ENCODE assay signal across 17 cellular contexts in genomic region chr12:96060041-96060440, GRCh38. TPM values are rescaled to one million over a fixed set of nuclear protein-coding genes. Genes with fewer than 3 reads are reported as not detected.
DNase-seq lines count a peak whose midpoint lies in the region; ATAC-seq and TF ChIP-seq lines count a peak whose summit lies in the region.
"Had no signal": no experiment of that assay in that cellular context is flagged by ENCODE, and none has a peak within 500 bp of the region (broad histone marks: within the 10 kb centered on the region; RNA-seq: fewer than 3 reads in every experiment).

No MANE protein-coding gene starts in this region.

- no peak overlapping the region for H3K4me3 ChIP-seq in GM23338
- H3K4me3 ChIP-seq: BLaER1 treated with 17β-estradiol and CSF1 and Interleukin-3, amounts not matched to agents 10 nM and 100 nM; HAP-1 had no signal

- no peak overlapping the region for H3K27ac ChIP-seq in GM23338 (ENCODE audit: low read depth)
- peak overlapping the region; percentile 42 for H3K27ac ChIP-seq in VCaP
- H3K27ac ChIP-seq: BLaER1 treated with 17β-estradiol and CSF1 and Interleukin-3, amounts not matched to agents 10 nM and 100 nM; HL-60 had no signal

- no peaks in the 10 kb centered on the region for H3F3A ChIP-seq in GM23338 (replicated peaks; ENCODE audit: low read depth)

- peaks cover 5% of the 10 kb centered on the region for H3K4me1 ChIP-seq in GM23338 (ENCODE audit: insufficient read depth)
- H3K4me1 ChIP-seq: HAP-1 had no signal

- DNase-seq in GM23338 (ENCODE audit: low spot score) (no peak), left lobe of liver (ENCODE audit: low spot score) (peak; percentile 54), renal cortical epithelial cell (ENCODE audit: low read depth) (peak; percentile 20), glomerular visceral epithelial cell (ENCODE audit: extremely low spot score) (no peak)
- no peak for DNase-seq in naive thymus-derived CD8-positive, alpha-beta T cell
- DNase-seq: 8988T; Calu3; CD8-positive, alpha-beta T cell; DMS79 treated with DMSO at 0.1 percent for 48 hours; GF-D8; IMR-90 had no signal

- no peaks in the 10 kb centered on the region for H3K79me2 ChIP-seq in GM23338 (replicated peaks; ENCODE audit: insufficient read depth)

- no peak for ATAC-seq in GM23338
- peak; percentile 92 for ATAC-seq in left lobe of liver
- ATAC-seq in GM19023 (IDR thresholded peaks at IDR 0.05; ENCODE audit: unreplicated experiment), result no peak
- no peak for ATAC-seq in naive thymus-derived CD8-positive, alpha-beta T cell
- ATAC-seq: CD8-positive, alpha-beta T cell had no signal

- no peaks in the 10 kb centered on the region for H3K27me3 ChIP-seq in GM23338 (ENCODE audit: insufficient read depth)
- H3K27me3 ChIP-seq: BLaER1 treated with 17β-estradiol and CSF1 and Interleukin-3, amounts not matched to agents 10 nM and 100 nM had no signal

- H3K9me2 ChIP-seq in GM23338 (ENCODE audit: insufficient read depth), result no peaks in the 10 kb centered on the region

- peaks cover 3% of the 10 kb centered on the region; the same call in 1 of the 3 replicates for H3K9me3 Mint-ChIP-seq in GM23338
- peaks cover 0 to 5% (median 3%) of the 10 kb centered on the region in 9 donors for H3K9me3 Mint-ChIP-seq in naive thymus-derived CD8-positive, alpha-beta T cell

- no peak overlapping the region for H3K4me3 Mint-ChIP-seq in GM23338
- no peak overlapping the region for H3K4me3 Mint-ChIP-seq in naive thymus-derived CD8-positive, alpha-beta T cell
- H3K4me3 Mint-ChIP-seq: B cell; CD8-positive, alpha-beta T cell had no signal

- no peaks in the 10 kb centered on the region; the same call in 2 of the 3 replicates for H3K36me3 Mint-ChIP-seq in GM23338 (ENCODE audit: low read depth)
- H3K36me3 Mint-ChIP-seq in naive thymus-derived CD8-positive, alpha-beta T cell, result peaks cover 0 to 3% (median 0%) of the 10 kb centered on the region in 3 donors
- H3K36me3 Mint-ChIP-seq: CD8-positive, alpha-beta T cell had no signal

- 0 out of 2 replicates have a peak overlapping the region, but pooled peaks have one; percentile 38 for H2AFZ ChIP-seq in GM23338

- H3K36me3 ChIP-seq in GM23338 (ENCODE audit: insufficient read depth), result no peaks in the 10 kb centered on the region
- H3K36me3 ChIP-seq: HAP-1 had no signal

- no peaks in the 10 kb centered on the region for H4K20me1 ChIP-seq in GM23338 (replicated peaks; ENCODE audit: insufficient read depth)
- H4K20me1 ChIP-seq: BLaER1 treated with 17β-estradiol and CSF1 and Interleukin-3, amounts not matched to agents 10 nM and 100 nM had no signal

- TF ChIP-seq CTCF in GM23338 (conservative IDR thresholded peaks at IDR 0.05; ENCODE audit: low read depth in 2 of 2) (no peak), VCaP (conservative IDR thresholded peaks at IDR 0.05) (no peak)

- H3K27ac Mint-ChIP-seq in GM23338, result no peak overlapping the region
- H3K27ac Mint-ChIP-seq in naive thymus-derived CD8-positive, alpha-beta T cell, result peak overlapping the region in 1 of 10 donors; percentile 34
- H3K27ac Mint-ChIP-seq: B cell; CD8-positive, alpha-beta T cell had no signal

- POLR2A ChIA-PET in naive thymus-derived CD8-positive, alpha-beta T cell (lab: Charles Lee), result no interaction called here

- H3K4me2 ChIP-seq in GM23338, result no peak overlapping the region
- H3K4me2 ChIP-seq: BLaER1 treated with 17β-estradiol and CSF1 and Interleukin-3, amounts not matched to agents 10 nM and 100 nM had no signal

- peaks cover 8% of the 10 kb centered on the region for H3K27me3 Mint-ChIP-seq in GM23338 (ENCODE audit: insufficient read depth, low read depth, poor library complexity)
- no peaks in the 10 kb centered on the region for H3K27me3 Mint-ChIP-seq in naive thymus-derived CD8-positive, alpha-beta T cell
- H3K27me3 Mint-ChIP-seq: B cell had no signal

- peaks cover 7% of the 10 kb centered on the region for H3K4me1 Mint-ChIP-seq in GM23338
- peaks cover 8 to 30% (median 21%) of the 10 kb centered on the region in 4 donors for H3K4me1 Mint-ChIP-seq in naive thymus-derived CD8-positive, alpha-beta T cell

TF ChIP-seq in GM23338, 12 proteins besides CTCF, POLR2A, EP300 and RAD21:
- TF ChIP-seq EZH2 (IDR thresholded peaks at IDR 0.05; ENCODE audit: low read depth, unreplicated experiment) (no peak), JUNB (IDR thresholded peaks at IDR 0.05; ENCODE audit: unreplicated experiment) (no peak), POLR2AphosphoS5 (IDR thresholded peaks at IDR 0.05; ENCODE audit: low read depth) (no peak), ZNF331 (CRISPR knock-in tag; IDR thresholded peaks at IDR 0.05; ENCODE audit: low read depth) (no peak), ZNF114 (CRISPR knock-in tag; IDR thresholded peaks at IDR 0.05) (no peak), NANOG (IDR thresholded peaks at IDR 0.05; ENCODE audit: borderline replicate concordance) (no peak)
- TF ChIP-seq, protein P1, sequence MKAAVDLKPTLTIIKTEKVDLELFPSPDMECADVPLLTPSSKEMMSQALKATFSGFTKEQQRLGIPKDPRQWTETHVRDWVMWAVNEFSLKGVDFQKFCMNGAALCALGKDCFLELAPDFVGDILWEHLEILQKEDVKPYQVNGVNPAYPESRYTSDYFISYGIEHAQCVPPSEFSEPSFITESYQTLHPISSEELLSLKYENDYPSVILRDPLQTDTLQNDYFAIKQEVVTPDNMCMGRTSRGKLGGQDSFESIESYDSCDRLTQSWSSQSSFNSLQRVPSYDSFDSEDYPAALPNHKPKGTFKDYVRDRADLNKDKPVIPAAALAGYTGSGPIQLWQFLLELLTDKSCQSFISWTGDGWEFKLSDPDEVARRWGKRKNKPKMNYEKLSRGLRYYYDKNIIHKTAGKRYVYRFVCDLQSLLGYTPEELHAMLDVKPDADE (IDR thresholded peaks at IDR 0.05), result no peak
- TF ChIP-seq, protein P2, sequence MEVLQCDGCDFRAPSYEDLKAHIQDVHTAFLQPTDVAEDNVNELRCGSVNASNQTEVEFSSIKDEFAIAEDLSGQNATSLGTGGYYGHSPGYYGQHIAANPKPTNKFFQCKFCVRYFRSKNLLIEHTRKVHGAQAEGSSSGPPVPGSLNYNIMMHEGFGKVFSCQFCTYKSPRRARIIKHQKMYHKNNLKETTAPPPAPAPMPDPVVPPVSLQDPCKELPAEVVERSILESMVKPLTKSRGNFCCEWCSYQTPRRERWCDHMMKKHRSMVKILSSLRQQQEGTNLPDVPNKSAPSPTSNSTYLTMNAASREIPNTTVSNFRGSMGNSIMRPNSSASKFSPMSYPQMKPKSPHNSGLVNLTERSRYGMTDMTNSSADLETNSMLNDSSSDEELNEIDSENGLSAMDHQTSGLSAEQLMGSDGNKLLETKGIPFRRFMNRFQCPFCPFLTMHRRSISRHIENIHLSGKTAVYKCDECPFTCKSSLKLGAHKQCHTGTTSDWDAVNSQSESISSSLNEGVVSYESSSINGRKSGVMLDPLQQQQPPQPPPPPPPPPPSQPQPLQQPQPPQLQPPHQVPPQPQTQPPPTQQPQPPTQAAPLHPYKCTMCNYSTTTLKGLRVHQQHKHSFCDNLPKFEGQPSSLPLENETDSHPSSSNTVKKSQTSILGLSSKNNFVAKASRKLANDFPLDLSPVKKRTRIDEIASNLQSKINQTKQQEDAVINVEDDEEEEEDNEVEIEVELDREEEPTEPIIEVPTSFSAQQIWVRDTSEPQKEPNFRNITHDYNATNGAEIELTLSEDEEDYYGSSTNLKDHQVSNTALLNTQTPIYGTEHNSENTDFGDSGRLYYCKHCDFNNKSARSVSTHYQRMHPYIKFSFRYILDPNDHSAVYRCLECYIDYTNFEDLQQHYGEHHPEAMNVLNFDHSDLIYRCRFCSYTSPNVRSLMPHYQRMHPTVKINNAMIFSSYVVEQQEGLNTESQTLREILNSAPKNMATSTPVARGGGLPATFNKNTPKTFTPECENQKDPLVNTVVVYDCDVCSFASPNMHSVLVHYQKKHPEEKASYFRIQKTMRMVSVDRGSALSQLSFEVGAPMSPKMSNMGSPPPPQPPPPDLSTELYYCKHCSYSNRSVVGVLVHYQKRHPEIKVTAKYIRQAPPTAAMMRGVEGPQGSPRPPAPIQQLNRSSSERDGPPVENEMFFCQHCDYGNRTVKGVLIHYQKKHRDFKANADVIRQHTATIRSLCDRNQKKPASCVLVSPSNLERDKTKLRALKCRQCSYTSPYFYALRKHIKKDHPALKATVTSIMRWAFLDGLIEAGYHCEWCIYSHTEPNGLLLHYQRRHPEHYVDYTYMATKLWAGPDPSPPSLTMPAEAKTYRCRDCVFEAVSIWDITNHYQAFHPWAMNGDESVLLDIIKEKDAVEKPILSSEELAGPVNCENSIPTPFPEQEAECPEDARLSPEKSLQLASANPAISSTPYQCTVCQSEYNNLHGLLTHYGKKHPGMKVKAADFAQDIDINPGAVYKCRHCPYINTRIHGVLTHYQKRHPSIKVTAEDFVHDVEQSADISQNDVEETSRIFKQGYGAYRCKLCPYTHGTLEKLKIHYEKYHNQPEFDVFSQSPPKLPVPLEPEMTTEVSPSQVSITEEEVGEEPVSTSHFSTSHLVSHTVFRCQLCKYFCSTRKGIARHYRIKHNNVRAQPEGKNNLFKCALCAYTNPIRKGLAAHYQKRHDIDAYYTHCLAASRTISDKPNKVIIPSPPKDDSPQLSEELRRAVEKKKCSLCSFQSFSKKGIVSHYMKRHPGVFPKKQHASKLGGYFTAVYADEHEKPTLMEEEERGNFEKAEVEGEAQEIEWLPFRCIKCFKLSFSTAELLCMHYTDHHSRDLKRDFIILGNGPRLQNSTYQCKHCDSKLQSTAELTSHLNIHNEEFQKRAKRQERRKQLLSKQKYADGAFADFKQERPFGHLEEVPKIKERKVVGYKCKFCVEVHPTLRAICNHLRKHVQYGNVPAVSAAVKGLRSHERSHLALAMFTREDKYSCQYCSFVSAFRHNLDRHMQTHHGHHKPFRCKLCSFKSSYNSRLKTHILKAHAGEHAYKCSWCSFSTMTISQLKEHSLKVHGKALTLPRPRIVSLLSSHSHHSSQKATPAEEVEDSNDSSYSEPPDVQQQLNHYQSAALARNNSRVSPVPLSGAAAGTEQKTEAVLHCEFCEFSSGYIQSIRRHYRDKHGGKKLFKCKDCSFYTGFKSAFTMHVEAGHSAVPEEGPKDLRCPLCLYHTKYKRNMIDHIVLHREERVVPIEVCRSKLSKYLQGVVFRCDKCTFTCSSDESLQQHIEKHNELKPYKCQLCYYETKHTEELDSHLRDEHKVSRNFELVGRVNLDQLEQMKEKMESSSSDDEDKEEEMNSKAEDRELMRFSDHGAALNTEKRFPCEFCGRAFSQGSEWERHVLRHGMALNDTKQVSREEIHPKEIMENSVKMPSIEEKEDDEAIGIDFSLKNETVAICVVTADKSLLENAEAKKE (CRISPR knock-in tag; IDR thresholded peaks at IDR 0.05), result no peak

RNA-seq across cellular contexts. Expression of gene LTA4H, which starts 24.7 kb away (rescaled TPM):
- 173 and 189 TPM in 2 replicates for total RNA-seq in GM23338 (2014; rRNA removed; shearing (Covaris generic))
- 74.1 and 84.4 TPM in 2 replicates for polyA plus RNA-seq in GM23338 (2016; fragmentation: Nextera tagmentation; extraction: Ambion mirVana)
- total RNA-seq in left lobe of liver (17.7 TPM), renal cortical epithelial cell (92.9 and 112 TPM in 2 replicates)
- total RNA-seq in naive thymus-derived CD8-positive, alpha-beta T cell, result 10 to 100 TPM; 62.0 to 66.8 TPM
- polyA plus RNA-seq in naive thymus-derived CD8-positive, alpha-beta T cell, result 10 to 100 TPM; 68.6 to 80.9 (median 75.0) TPM

Comparison
In these comparisons a context has a peak if more than half of its experiments do, and no peak if none do; other contexts are left out.
1. DNase-seq: peak in left lobe of liver (single experiment) and renal cortical epithelial cell (single experiment); none in GM23338 (single experiment), glomerular visceral epithelial cell (single experiment) and naive thymus-derived CD8-positive, alpha-beta T cell (0 of 10).